Comparison of ENCODE assay signal across 8 cellular contexts in genomic region chr3:16482770-16483531, GRCh38. TPM values are rescaled to one million over a fixed set of nuclear protein-coding genes. Genes with fewer than 3 reads are reported as not detected.
DNase-seq lines count a peak whose midpoint lies in the region; ATAC-seq, FAIRE-seq and TF ChIP-seq lines count a peak whose summit lies in the region.

No MANE protein-coding gene starts in this region.

- H3K9ac ChIP-seq in NT2/D1 (ENCODE audit: insufficient read length, low read depth), result no peak overlapping the region

- ATAC-seq in GM19438 (IDR thresholded peaks at IDR 0.05; ENCODE audit: low read depth, unreplicated experiment) (peak; percentile 63), HG03442 (IDR thresholded peaks at IDR 0.05; ENCODE audit: unreplicated experiment) (peak; percentile 85), GM19397 (IDR thresholded peaks at IDR 0.05; ENCODE audit: unreplicated experiment) (no peak)

- H3K27me3 ChIP-seq in NT2/D1 (ENCODE audit: insufficient read depth, insufficient read length) (peaks cover 81% of the 10 kb centered on the region), esophagus muscularis mucosa (no peaks in the 10 kb centered on the region)

- H3K27ac ChIP-seq in esophagus muscularis mucosa (replicated peaks in 1 of 4), result peak overlapping the region; percentile 30 to 65 (median 60)

- peaks cover 2% of the 10 kb centered on the region for H3K4me1 ChIP-seq in NT2/D1 (ENCODE audit: insufficient read depth, insufficient read length)
- H3K4me1 ChIP-seq in esophagus muscularis mucosa, result peaks cover 43 to 78% (median 68%) of the 10 kb centered on the region in 4 donors

- intact Hi-C loops in esophagus muscularis mucosa (cut with DNase I), result no loop called here

- no peaks in the 10 kb centered on the region for H3K9me3 ChIP-seq in NT2/D1 (ENCODE audit: insufficient read depth, low read length)
- no peaks in the 10 kb centered on the region for H3K9me3 ChIP-seq in esophagus muscularis mucosa

- no peak for TF ChIP-seq POLR2A in esophagus muscularis mucosa (IDR thresholded peaks at IDR 0.05; ENCODE audit: low read depth)

- FAIRE-seq in urothelium cell line (lab: Jason Lieb, UNC), result no peak

- peak; percentile 63 for DNase-seq in DMS53 treated with DMSO at 0.1 percent for 48 hours (lab: John Stamatoyannopoulos, UW; ENCODE audit: unreplicated experiment)
- peak; percentile 91 for DNase-seq in NT2/D1 (ENCODE audit: low read depth, low spot score)
- DNase-seq in esophagus muscularis mucosa (ENCODE audit: extremely low spot score), result no peak
- DNase-seq in urothelium cell line (ENCODE audit: low spot score), result no peak
- DNase-seq in NCI-H526 (lab: John Stamatoyannopoulos, UW), result no peak

- H3K4me3 ChIP-seq in NT2/D1 (ENCODE audit: insufficient read length, low read depth) (no peak overlapping the region), esophagus muscularis mucosa (no peak overlapping the region)

- H3K36me3 ChIP-seq in NT2/D1 (ENCODE audit: insufficient read depth, insufficient read length, low read length), result no peaks in the 10 kb centered on the region
- H3K36me3 ChIP-seq in esophagus muscularis mucosa, result peaks cover 0 to 27% (median 4%) of the 10 kb centered on the region in 4 donors

- 56% methylated on average over 7 of the region's 7 CpGs for WGBS in esophagus muscularis mucosa

- TF ChIP-seq EP300 in esophagus muscularis mucosa (IDR thresholded peaks at IDR 0.05), result no peak

- TF ChIP-seq CTCF in esophagus muscularis mucosa (IDR thresholded peaks at IDR 0.05), result no peak

RNA-seq across cellular contexts. Expression of gene RFTN1, which starts 30.5 kb away (rescaled TPM):
- total RNA-seq in esophagus muscularis mucosa, result 100 to 1,000 TPM in 2 of 4 donors, 10 to 100 TPM in 2; 79.7 to 142 (median 104) TPM

Comparison
In these comparisons a context has a peak if more than half of its experiments do, and no peak if none do; other contexts are left out.
1. DNase-seq: peak in DMS53 treated with DMSO at 0.1 percent for 48 hours (single experiment) and NT2/D1 (single experiment); none in esophagus muscularis mucosa (single experiment), urothelium cell line (single experiment) and NCI-H526 (0 of 2).